ENCODE assay signal across 2 cellular contexts in genomic region chr16:24845726-24846547, GRCh38.
TF ChIP-seq lines count a peak whose summit lies in the region.

Gene SLC5A11, plus strand, starts transcription at chr16:24845963. Its CDS starts 12,681 bp downstream, at chr16:24858644.

TF ChIP-seq in K562, 482 proteins besides CTCF, POLR2A, EP300 and RAD21:
- no peak for TF ChIP-seq HNRNPH1 (optimal IDR thresholded peaks at IDR 0.05; ENCODE audit: low read depth, low read length)
- no peak for TF ChIP-seq SRSF9 (IDR thresholded peaks at IDR 0.05; ENCODE audit: borderline replicate concordance, low read depth, low read length)
- TF ChIP-seq RHOXF2B (CRISPR knock-in tag; conservative IDR thresholded peaks at IDR 0.05), result no peak
- TF ChIP-seq CCNT2 (IDR thresholded peaks at IDR 0.05; ENCODE audit: borderline replicate concordance, extremely low read depth, insufficient read length, low read depth, low read length), result no peak
- no peak for TF ChIP-seq ZNF512 (tag; IDR thresholded peaks at IDR 0.05)
- no peak for TF ChIP-seq CBFA2T2 (conservative IDR thresholded peaks at IDR 0.05)
- TF ChIP-seq ZBTB33 (CRISPR knock-in tag; IDR thresholded peaks at IDR 0.05), result no peak

TF ChIP-seq in HepG2, 621 proteins besides CTCF, POLR2A, EP300 and RAD21 (continues in another document):
- TF ChIP-seq JUNB (CRISPR knock-in tag; IDR thresholded peaks at IDR 0.05; ENCODE audit: borderline replicate concordance), result no peak
- TF ChIP-seq ZNF839 (CRISPR knock-in tag; IDR thresholded peaks at IDR 0.05; ENCODE audit: borderline replicate concordance), result 0 out of 2 replicates have a peak, but pooled peaks have one; percentile 26
- TF ChIP-seq ZFP91 (CRISPR knock-in tag; IDR thresholded peaks at IDR 0.05; ENCODE audit: borderline replicate concordance), result peak; percentile 89
- no peak for TF ChIP-seq MLXIP (CRISPR knock-in tag; IDR thresholded peaks at IDR 0.05; ENCODE audit: borderline replicate concordance)
- TF ChIP-seq NFE2 (CRISPR knock-in tag; IDR thresholded peaks at IDR 0.05), result 0 out of 2 replicates have a peak, but pooled peaks have one; percentile 9
- TF ChIP-seq ZNF329 (CRISPR knock-in tag; IDR thresholded peaks at IDR 0.05; ENCODE audit: low read depth), result no peak
- TF ChIP-seq NFRKB (IDR thresholded peaks at IDR 0.05), result no peak
- 0 out of 2 replicates have a peak, but pooled peaks have one; percentile 42 for TF ChIP-seq KAT8 (CRISPR knock-in tag; IDR thresholded peaks at IDR 0.05)
- no peak for TF ChIP-seq ZNF251 (CRISPR knock-in tag; IDR thresholded peaks at IDR 0.05)
- TF ChIP-seq STAT6 (CRISPR knock-in tag; IDR thresholded peaks at IDR 0.05; ENCODE audit: borderline replicate concordance), result peak; percentile 35; the same call in 1 of the 2 replicates
- TF ChIP-seq NFIC (IDR thresholded peaks at IDR 0.05; ENCODE audit: low read length), result no peak
- peak; percentile 56; the same call in 1 of the 2 replicates for TF ChIP-seq ZGPAT (CRISPR knock-in tag; IDR thresholded peaks at IDR 0.05)
- TF ChIP-seq IRF1 (CRISPR knock-in tag; IDR thresholded peaks at IDR 0.05; ENCODE audit: low read depth), result no peak
- no peak for TF ChIP-seq ZSCAN22 (CRISPR knock-in tag; IDR thresholded peaks at IDR 0.05)
- no peak for TF ChIP-seq CENPT (CRISPR knock-in tag; IDR thresholded peaks at IDR 0.05; ENCODE audit: low read depth)
- no peak for TF ChIP-seq ZNF703 (CRISPR knock-in tag; IDR thresholded peaks at IDR 0.05; ENCODE audit: borderline replicate concordance)
- no peak for TF ChIP-seq ATM (IDR thresholded peaks at IDR 0.05; ENCODE audit: borderline replicate concordance)
- peak; percentile 20; the same call in 1 of the 2 replicates for TF ChIP-seq ZNF556 (CRISPR knock-in tag; IDR thresholded peaks at IDR 0.05; ENCODE audit: borderline replicate concordance)
- peak; percentile 56 for TF ChIP-seq TAF15 (IDR thresholded peaks at IDR 0.05; ENCODE audit: low read depth, low read length, poor library complexity, severe bottlenecking)
- no peak for TF ChIP-seq MEIS2 (CRISPR knock-in tag; IDR thresholded peaks at IDR 0.05)
- no peak for TF ChIP-seq ZBTB8A (CRISPR knock-in tag; IDR thresholded peaks at IDR 0.05; ENCODE audit: borderline replicate concordance, low read depth)
- peak; percentile 18; the same call in 1 of the 2 replicates for TF ChIP-seq ZNF792 (CRISPR knock-in tag; IDR thresholded peaks at IDR 0.05)
- no peak for TF ChIP-seq KLF15 (CRISPR knock-in tag; IDR thresholded peaks at IDR 0.05; ENCODE audit: borderline replicate concordance)
- TF ChIP-seq ONECUT2 (CRISPR knock-in tag; IDR thresholded peaks at IDR 0.05), result no peak
- no peak for TF ChIP-seq ZNF597 (CRISPR knock-in tag; IDR thresholded peaks at IDR 0.05)
- no peak for TF ChIP-seq KLF16 (CRISPR knock-in tag; IDR thresholded peaks at IDR 0.05)
- peak; percentile 92 for TF ChIP-seq MTA1 (CRISPR knock-in tag; IDR thresholded peaks at IDR 0.05; ENCODE audit: borderline replicate concordance)
- TF ChIP-seq RBM39 (IDR thresholded peaks at IDR 0.05; ENCODE audit: low read depth, low read length, poor library complexity, severe bottlenecking), result no peak
- TF ChIP-seq REXO4 (CRISPR knock-in tag; IDR thresholded peaks at IDR 0.05; ENCODE audit: borderline replicate concordance), result no peak
- no peak for TF ChIP-seq CBX2 (IDR thresholded peaks at IDR 0.05; ENCODE audit: low read depth, low read length)
- no peak for TF ChIP-seq CBX2 (CRISPR knock-in tag; IDR thresholded peaks at IDR 0.05; ENCODE audit: low read depth)
- no peak for TF ChIP-seq E2F2 (CRISPR knock-in tag; IDR thresholded peaks at IDR 0.05; ENCODE audit: borderline replicate concordance)
- TF ChIP-seq ELF3 (CRISPR knock-in tag; IDR thresholded peaks at IDR 0.05), result peak; percentile 23; the same call in 1 of the 2 replicates
- no peak for TF ChIP-seq FIP1L1 (IDR thresholded peaks at IDR 0.05; ENCODE audit: borderline replicate concordance, insufficient read depth, low read depth, low read length)
- 0 out of 2 replicates have a peak, but pooled peaks have one; percentile 59 for TF ChIP-seq ZNF484 (CRISPR knock-in tag; IDR thresholded peaks at IDR 0.05; ENCODE audit: borderline replicate concordance, low read depth)
- no peak for TF ChIP-seq ELK4 (CRISPR knock-in tag; IDR thresholded peaks at IDR 0.05; ENCODE audit: borderline replicate concordance)
- no peak for TF ChIP-seq RCOR2 (CRISPR knock-in tag; IDR thresholded peaks at IDR 0.05)
- no peak for TF ChIP-seq ISX (CRISPR knock-in tag; conservative IDR thresholded peaks at IDR 0.05)
- 0 out of 2 replicates have a peak, but pooled peaks have one; percentile 33 for TF ChIP-seq ZNF350 (CRISPR knock-in tag; IDR thresholded peaks at IDR 0.05; ENCODE audit: borderline replicate concordance, low read depth)
- TF ChIP-seq ZIK1 (CRISPR knock-in tag; IDR thresholded peaks at IDR 0.05; ENCODE audit: borderline replicate concordance, low read depth), result peak; percentile 47; the same call in 1 of the 2 replicates
- TF ChIP-seq ZNF17 (CRISPR knock-in tag; IDR thresholded peaks at IDR 0.05), result no peak
- TF ChIP-seq ZC3H13 (CRISPR knock-in tag; IDR thresholded peaks at IDR 0.05), result no peak
- TF ChIP-seq DZIP1 (CRISPR knock-in tag; IDR thresholded peaks at IDR 0.05), result no peak
- no peak for TF ChIP-seq ZNF33A (CRISPR knock-in tag; IDR thresholded peaks at IDR 0.05; ENCODE audit: borderline replicate concordance)
- no peak for TF ChIP-seq ZSCAN20 (CRISPR knock-in tag; IDR thresholded peaks at IDR 0.05; ENCODE audit: borderline replicate concordance)
- TF ChIP-seq SMAD3 (CRISPR knock-in tag; IDR thresholded peaks at IDR 0.05), result no peak
